ENCODE assay signal across 15 cellular contexts in the genomic region with DNA sequence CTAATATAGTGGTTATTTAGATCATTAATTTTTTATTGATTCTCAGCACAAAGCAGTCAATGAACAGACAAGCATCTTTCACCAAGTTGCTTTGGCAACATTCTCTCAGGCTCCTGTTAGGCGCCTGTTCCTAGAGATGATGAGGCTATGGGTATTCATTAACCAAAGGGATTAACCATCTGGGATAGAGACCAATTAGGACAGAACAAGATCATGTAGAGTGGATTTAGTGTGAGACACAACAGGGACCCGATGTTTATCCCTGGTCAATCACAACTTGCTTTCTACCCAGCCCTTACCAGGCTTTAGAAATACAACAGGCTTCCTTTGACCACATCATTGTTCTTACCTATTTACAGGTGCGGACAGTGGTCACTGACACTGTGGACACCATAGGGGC.
"Had no signal": no experiment of that assay in that cellular context is flagged by ENCODE, and none has a peak within 500 bp of the region (broad histone marks: within the 10 kb centered on the region; RNA-seq: fewer than 3 reads in every experiment).

No MANE protein-coding gene starts in this region.

- H3K27me3 ChIP-seq: adrenal gland, thyroid gland had no signal

- DNase-seq: activated CD4-positive, alpha-beta T cell treated with anti-CD3 and anti-CD28 coated beads, Interleukin-2, amount 10 ng/mL, durations not matched to agents 24 days and 14 days; activated CD8-positive, alpha-beta memory T cell treated with anti-CD3 and anti-CD28 coated beads for 24 hours; activated naive CD4-positive, alpha-beta T cell treated with anti-CD3 and anti-CD28 coated beads for 36 hours; adrenal gland; central memory CD4-positive, alpha-beta T cell; cortex of kidney; effector CD8-positive, alpha-beta T cell; hippocampal formation; lower lobe of right lung; naive thymus-derived CD4-positive, alpha-beta T cell; posterior cingulate gyrus; stimulated activated naive CD4-positive, alpha-beta T cell treated with Interleukin-2 at 50 U/mL for 16 hours; thyroid gland had no signal

- H3K9me3 ChIP-seq: adrenal gland, lower lobe of right lung, thyroid gland had no signal

- H3K4me3 ChIP-seq: adrenal gland, lower lobe of right lung, thyroid gland had no signal

- H3K36me3 ChIP-seq: adrenal gland, thyroid gland had no signal

- H3K4me1 ChIP-seq: lower lobe of right lung had no signal

- ATAC-seq: lower lobe of right lung; naive thymus-derived CD4-positive, alpha-beta T cell; SK-N-SH treated with all-trans-retinoic acid at 6 μM for 48 hours; WTC11 had no signal

- H3K27ac ChIP-seq: lower lobe of right lung, thyroid gland had no signal
